8 cellular contexts compared by ENCODE assay signal in the genomic region with DNA sequence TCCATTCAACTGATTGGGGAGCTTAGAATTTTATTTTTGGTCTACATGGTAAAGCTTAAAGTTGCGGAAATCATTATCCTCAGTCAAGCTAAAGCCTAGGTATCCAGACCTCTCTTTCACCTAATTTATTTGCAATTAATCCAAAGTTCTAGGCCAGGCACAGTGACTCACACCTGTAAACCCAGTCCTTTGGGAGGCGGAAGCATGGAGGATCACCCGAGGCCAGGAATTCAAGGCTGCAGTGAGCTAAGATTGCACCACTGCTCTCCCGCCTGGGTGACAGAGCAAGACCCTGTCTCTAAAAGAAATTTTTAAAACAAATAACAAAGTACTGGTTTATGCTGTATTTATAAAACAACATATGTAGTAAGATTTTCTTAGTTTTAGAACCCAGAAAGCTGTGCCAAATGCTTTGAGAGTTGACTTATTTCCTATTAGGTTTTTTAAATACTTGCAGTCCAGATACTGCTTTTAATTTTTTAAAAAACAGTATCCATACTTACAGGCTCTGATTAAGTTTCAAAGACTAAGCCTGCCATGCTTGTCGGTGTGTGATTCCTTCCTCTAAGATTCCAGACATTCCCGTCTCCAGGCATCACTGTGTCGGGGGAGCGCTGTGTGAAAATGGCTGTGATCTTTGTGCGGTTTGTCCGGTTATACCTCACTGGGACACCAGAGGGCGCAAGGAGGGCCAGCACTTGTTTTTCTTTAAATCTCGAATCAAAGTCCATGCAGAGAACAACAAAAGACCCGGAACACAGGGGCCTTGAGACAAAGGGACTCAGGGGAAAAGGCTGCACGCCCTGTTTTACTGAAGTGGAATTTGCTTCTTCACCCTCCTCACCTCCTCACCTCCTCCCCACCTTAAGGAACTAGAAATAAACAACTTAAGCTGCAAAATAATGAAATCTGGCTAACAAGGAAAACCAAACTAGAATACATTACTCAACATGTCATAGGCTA.
A peak's percentile ranks its signal among the peaks of the same experiment; 100 is the strongest.
DNase-seq lines count a peak whose midpoint lies in the region; ATAC-seq lines count a peak whose summit lies in the region.

No MANE protein-coding gene starts in this region.

- no peaks in the 10 kb centered on the region for H3K27me3 ChIP-seq in mucosa of rectum (ENCODE audit: control insufficient read depth in 2 of 2, insufficient read depth in 2 of 2, low read length in 2 of 2)

- peak overlapping the region; percentile 37 to 51 for H3K4me3 ChIP-seq in mucosa of rectum (ENCODE audit: low read length in 2 of 2)

- no peaks in the 10 kb centered on the region for H3K36me3 ChIP-seq in mucosa of rectum (ENCODE audit: control insufficient read depth in 2 of 2, insufficient read depth in 2 of 2, low read length in 2 of 2)

- DNase-seq in D341Med (ENCODE audit: low spot score) (peak; percentile 84), HUDEP-2 (lab: John Stamatoyannopoulos, UW; ENCODE audit: unreplicated experiment in 76 of 76) (peak in 62 of 76 experiments; percentile 6 to 75 (median 44)), NOMO-1 treated with DMSO at 0.1 percent for 48 hours (lab: John Stamatoyannopoulos, UW; ENCODE audit: unreplicated experiment) (peak; percentile 62), epithelial cell of prostate (ENCODE audit: low read depth, low spot score) (no peak)
- DNase-seq in activated CD8-positive, alpha-beta memory T cell treated with anti-CD3 and anti-CD28 coated beads, Interleukin-2, amount 50 U/mL, for 48 hours, result peak; percentile 91
- peak; percentile 61 to 75 for DNase-seq in stimulated activated CD8-positive, alpha-beta memory T cell treated with anti-CD3 and anti-CD28 coated beads, Interleukin-4, amount 100 ng/mL, for 4 hours (ENCODE audit: low read depth in 2 of 2, low spot score in 1 of 2)

- H3K9ac ChIP-seq in mucosa of rectum (ENCODE audit: low read depth in 1 of 2, low read length in 2 of 2), result peak overlapping the region; percentile 5 to 57

- peak; percentile 85 for ATAC-seq in GM21381 (IDR thresholded peaks at IDR 0.05; ENCODE audit: unreplicated experiment)

- no peaks in the 10 kb centered on the region for H3K9me3 ChIP-seq in mucosa of rectum (ENCODE audit: control insufficient read depth in 2 of 2, low read length in 2 of 2)

- peaks cover 4 to 12% of the 10 kb centered on the region in 2 donors for H3K4me1 ChIP-seq in mucosa of rectum (ENCODE audit: control insufficient read depth in 2 of 2, insufficient read depth in 2 of 2, low read length in 2 of 2)

- peak overlapping the region; percentile 47 for H3K27ac ChIP-seq in epithelial cell of prostate
- peak overlapping the region; percentile 76 to 79 for H3K27ac ChIP-seq in mucosa of rectum (ENCODE audit: low read depth in 2 of 2, low read length in 2 of 2)
